8 cellular contexts compared by ENCODE assay signal in the genomic region with DNA sequence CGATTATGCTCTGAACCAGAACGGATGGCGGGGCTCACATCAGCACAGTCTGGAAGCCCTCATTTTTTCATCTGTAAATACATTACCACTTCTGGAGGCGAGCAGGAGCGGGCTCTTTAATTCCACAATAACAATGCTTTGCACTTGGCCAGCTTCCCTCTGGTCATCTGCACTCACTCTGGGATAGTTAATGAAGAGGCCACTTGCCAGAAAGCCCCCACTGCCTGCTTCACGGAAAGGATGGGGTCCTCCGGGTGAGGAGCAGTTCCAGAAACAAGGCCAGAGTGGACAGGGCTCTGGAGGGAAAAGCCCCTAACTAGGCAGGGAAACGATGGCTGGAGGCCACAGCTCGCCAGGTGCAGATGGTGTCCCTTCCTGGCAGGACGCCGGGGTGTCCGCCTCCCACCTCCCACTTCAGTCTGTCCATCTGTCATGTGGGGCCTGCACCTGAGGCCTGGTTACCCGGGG. TPM values are rescaled to one million over a fixed set of nuclear protein-coding genes. Genes with fewer than 3 reads are reported as not detected.
DNase-seq lines count a peak whose midpoint lies in the region; ATAC-seq lines count a peak whose summit lies in the region.

No MANE protein-coding gene starts in this region.

- H3K9me3 Mint-ChIP-seq in immature natural killer cell, result peaks cover 0 to 5% (median 0%) of the 10 kb centered on the region in 6 donors
- no peaks in the 10 kb centered on the region for H3K9me3 Mint-ChIP-seq in stimulated activated naive CD8-positive, alpha-beta T cell treated with anti-CD3 and anti-CD28 coated beads, Interleukin-15, amount 100 ng/mL, for 72 hours

- no peaks in the 10 kb centered on the region for H3K36me3 Mint-ChIP-seq in immature natural killer cell

- H3K4me3 Mint-ChIP-seq in immature natural killer cell, result peak overlapping the region; percentile 51 to 72 (median 69)
- H3K4me3 Mint-ChIP-seq in stimulated activated naive CD8-positive, alpha-beta T cell treated with anti-CD3 and anti-CD28 coated beads, Interleukin-15, amount 100 ng/mL, for 72 hours, result peak overlapping the region; percentile 51 to 78

- peaks cover 18 to 22% (median 22%) of the 10 kb centered on the region in 3 donors for H3K27me3 Mint-ChIP-seq in immature natural killer cell (ENCODE audit: low read depth in 3 of 3)
- peaks cover 67% of the 10 kb centered on the region for H3K27me3 Mint-ChIP-seq in stimulated activated naive CD8-positive, alpha-beta T cell treated with anti-CD3 and anti-CD28 coated beads, Interleukin-15, amount 100 ng/mL, for 72 hours

- ATAC-seq in stimulated activated naive CD8-positive, alpha-beta T cell treated with anti-CD3 and anti-CD28 coated beads, Interleukin-15, amount 100 ng/mL, for 72 hours, result no peak
- no peak for ATAC-seq in GM21447 (IDR thresholded peaks at IDR 0.05; ENCODE audit: unreplicated experiment)
- no peak for ATAC-seq in HG03175 (IDR thresholded peaks at IDR 0.05; ENCODE audit: unreplicated experiment)

- H3K4me1 Mint-ChIP-seq in immature natural killer cell, result peaks cover 0 to 7% of the 10 kb centered on the region in 2 donors
- peaks cover 13% of the 10 kb centered on the region for H3K4me1 Mint-ChIP-seq in stimulated activated naive CD8-positive, alpha-beta T cell treated with anti-CD3 and anti-CD28 coated beads, Interleukin-15, amount 100 ng/mL, for 72 hours

- H3K27ac Mint-ChIP-seq in immature natural killer cell, result no peak overlapping the region
- H3K27ac Mint-ChIP-seq in stimulated activated naive CD8-positive, alpha-beta T cell treated with anti-CD3 and anti-CD28 coated beads, Interleukin-15, amount 100 ng/mL, for 72 hours, result no peak overlapping the region

- DNase-seq in NCI-H82 (lab: John Stamatoyannopoulos, UW) (peak; percentile 19), NCI-H82 treated with DMSO at 0.1 percent for 48 hours (lab: John Stamatoyannopoulos, UW; ENCODE audit: unreplicated experiment) (no peak), astrocyte of the hippocampus (ENCODE audit: low read depth, low spot score) (peak; percentile 59), immature natural killer cell (no peak), NCI-H1105 (lab: John Stamatoyannopoulos, UW) (no peak)
- DNase-seq in stimulated activated naive CD8-positive, alpha-beta T cell treated with anti-CD3 and anti-CD28 coated beads, Interleukin-15, amount 100 ng/mL, for 72 hours, result no peak

RNA-seq across cellular contexts. Expression of a gene that starts 13.1 kb away (rescaled TPM):
- not detected for polyA plus RNA-seq in immature natural killer cell

RNA-seq across cellular contexts. Expression of a gene that starts 45.8 kb away (rescaled TPM):
- not detected for polyA plus RNA-seq in immature natural killer cell

RNA-seq across cellular contexts. Expression of a gene that starts 57.6 kb away (rescaled TPM):
- polyA plus RNA-seq in immature natural killer cell, result not detected

Comparison
In these comparisons a context has a peak if more than half of its experiments do, and no peak if none do; other contexts are left out.
1. DNase-seq: peak in NCI-H82 (single experiment) and astrocyte of the hippocampus (single experiment); none in NCI-H82 treated with DMSO at 0.1 percent for 48 hours (single experiment), immature natural killer cell (0 of 3), stimulated activated naive CD8-positive, alpha-beta T cell treated with anti-CD3 and anti-CD28 coated beads, Interleukin-15, amount 100 ng/mL, for 72 hours (0 of 2) and NCI-H1105 (single experiment).